ENCODE assay signal across 8 cellular contexts in the genomic region with DNA sequence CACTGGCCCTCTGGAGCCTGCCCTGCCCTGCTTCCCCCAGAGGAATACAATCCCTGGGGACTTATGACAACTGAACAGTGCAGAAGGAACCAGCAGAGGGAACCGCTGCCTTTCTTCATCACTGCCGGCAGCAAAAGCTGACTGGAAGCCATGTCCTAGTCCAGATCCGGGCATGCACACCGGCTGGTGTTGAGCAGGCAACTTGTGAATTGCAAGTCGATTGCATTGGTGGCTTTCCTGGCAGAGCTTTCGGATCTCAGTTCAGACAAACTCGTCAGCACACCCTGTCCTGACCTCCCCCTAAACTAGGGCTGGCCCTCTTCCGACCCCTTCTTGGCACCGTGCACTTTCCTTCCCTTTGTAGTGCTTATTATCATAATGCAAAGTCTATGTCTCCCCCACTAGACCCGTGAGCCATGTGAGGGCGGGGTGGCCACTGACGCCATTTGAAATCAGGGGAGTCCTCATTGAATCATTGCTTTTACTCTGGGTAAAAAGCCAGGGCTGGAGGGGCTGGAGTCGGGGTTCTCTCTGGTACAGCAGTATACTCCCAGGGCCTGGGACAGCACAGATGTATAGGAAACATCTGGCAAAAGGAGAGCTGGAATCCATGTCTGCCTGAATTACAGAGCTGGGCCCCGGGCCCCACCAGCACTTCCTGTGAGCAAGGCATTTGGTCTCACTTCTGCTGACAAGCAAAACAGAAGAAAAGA. TPM values are rescaled to one million over a fixed set of nuclear protein-coding genes. Genes with fewer than 3 reads are reported as not detected.
DNase-seq lines count a peak whose midpoint lies in the region; ATAC-seq and TF ChIP-seq lines count a peak whose summit lies in the region.

No MANE protein-coding gene starts in this region.

- ATAC-seq in HG03135 (IDR thresholded peaks at IDR 0.05; ENCODE audit: unreplicated experiment), result no peak

- no peak overlapping the region for H3K4me3 ChIP-seq in neural progenitor cell

- no peaks in the 10 kb centered on the region for H3K9me3 ChIP-seq in neural progenitor cell (ENCODE audit: low read depth)

- DNase-seq in NCI-H2081 (lab: John Stamatoyannopoulos, UW) (peak; percentile 12 to 45), NCI-H2081 treated with DMSO at 0.1 percent for 48 hours (lab: John Stamatoyannopoulos, UW) (no peak), HEK293T (ENCODE audit: extremely low spot score) (peak; percentile 60), SW480 (ENCODE audit: low spot score) (peak; percentile 69), neural progenitor cell (ENCODE audit: low spot score) (peak; percentile 57), AG08395 (ENCODE audit: low spot score) (no peak)
- DNase-seq in effector CD8-positive, alpha-beta T cell (lab: John Stamatoyannopoulos, UW), result peak; percentile 32

- H3K27ac Mint-ChIP-seq in neural progenitor cell, result no peak overlapping the region

- H3K4me1 ChIP-seq in neural progenitor cell, result peaks cover 8% of the 10 kb centered on the region

- peaks cover 16% of the 10 kb centered on the region for H3K9me3 Mint-ChIP-seq in neural progenitor cell

- no peak overlapping the region for H3K4me3 Mint-ChIP-seq in neural progenitor cell

- peaks cover 27% of the 10 kb centered on the region for H3K4me1 Mint-ChIP-seq in neural progenitor cell

- H3K27ac ChIP-seq in neural progenitor cell, result no peak overlapping the region

- H3K27me3 ChIP-seq in neural progenitor cell, result peaks cover 10% of the 10 kb centered on the region

- peaks cover 26% of the 10 kb centered on the region for H3F3A ChIP-seq in neural progenitor cell (ENCODE audit: low read depth)

- H3K79me2 ChIP-seq in neural progenitor cell (ENCODE audit: low read depth), result no peaks in the 10 kb centered on the region

- CTCF ChIA-PET in HEK293T (lab: Yijun Ruan, JAX), result interaction anchor here (0.8 to 9.2 kb wide), 5 partner anchors 11 to 26 kb away, joined by 3 to 100 read pairs (median 14); a partner anchor contains a TSS

- peaks cover 2% of the 10 kb centered on the region for H3K36me3 Mint-ChIP-seq in neural progenitor cell

- H3K27me3 Mint-ChIP-seq in neural progenitor cell (ENCODE audit: insufficient read depth, low read depth), result peaks cover 7% of the 10 kb centered on the region

- no peaks in the 10 kb centered on the region for H3K36me3 ChIP-seq in neural progenitor cell

- no peak overlapping the region for H3K4me2 ChIP-seq in neural progenitor cell

- peak; percentile 41 for TF ChIP-seq CTCF in neural progenitor cell (IDR thresholded peaks at IDR 0.05)

- POLR2A ChIA-PET in HEK293T (lab: Yijun Ruan, JAX), result interaction anchor here (0.7 to 7.1 kb wide), 5 partner anchors 12 to 48 kb away, joined by 3 to 65 read pairs (median 4); a partner anchor contains a TSS

- no peak overlapping the region for H3K9ac ChIP-seq in neural progenitor cell

- no peak overlapping the region for H2AFZ ChIP-seq in neural progenitor cell (replicated peaks)

- H4K20me1 ChIP-seq in neural progenitor cell (ENCODE audit: low read depth), result no peaks in the 10 kb centered on the region

TF ChIP-seq in HEK293T, 16 proteins besides CTCF, POLR2A, EP300 and RAD21:
- TF ChIP-seq, protein P1, sequence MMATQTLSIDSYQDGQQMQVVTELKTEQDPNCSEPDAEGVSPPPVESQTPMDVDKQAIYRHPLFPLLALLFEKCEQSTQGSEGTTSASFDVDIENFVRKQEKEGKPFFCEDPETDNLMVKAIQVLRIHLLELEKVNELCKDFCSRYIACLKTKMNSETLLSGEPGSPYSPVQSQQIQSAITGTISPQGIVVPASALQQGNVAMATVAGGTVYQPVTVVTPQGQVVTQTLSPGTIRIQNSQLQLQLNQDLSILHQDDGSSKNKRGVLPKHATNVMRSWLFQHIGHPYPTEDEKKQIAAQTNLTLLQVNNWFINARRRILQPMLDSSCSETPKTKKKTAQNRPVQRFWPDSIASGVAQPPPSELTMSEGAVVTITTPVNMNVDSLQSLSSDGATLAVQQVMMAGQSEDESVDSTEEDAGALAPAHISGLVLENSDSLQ (IDR thresholded peaks at IDR 0.05), result no peak
- TF ChIP-seq FOXK2 (IDR thresholded peaks at IDR 0.05), result no peak
- no peak for TF ChIP-seq HDGF (IDR thresholded peaks at IDR 0.05; ENCODE audit: borderline replicate concordance)
- TF ChIP-seq SP1 (IDR thresholded peaks at IDR 0.05), result no peak
- no peak for TF ChIP-seq ARNT (IDR thresholded peaks at IDR 0.05)
- TF ChIP-seq CTBP1 (IDR thresholded peaks at IDR 0.05; ENCODE audit: borderline replicate concordance), result no peak
- TF ChIP-seq BHLHE40 (IDR thresholded peaks at IDR 0.05; ENCODE audit: borderline replicate concordance), result no peak
- no peak for TF ChIP-seq SUZ12 (IDR thresholded peaks at IDR 0.05)
- no peak for TF ChIP-seq LEF1 (IDR thresholded peaks at IDR 0.05; ENCODE audit: borderline replicate concordance)
- no peak for TF ChIP-seq ZNF384 (IDR thresholded peaks at IDR 0.05)
- TF ChIP-seq FOXA1 (IDR thresholded peaks at IDR 0.05), result no peak
- TF ChIP-seq L3MBTL2 (conservative IDR thresholded peaks at IDR 0.05), result no peak
- TF ChIP-seq ELF4 (IDR thresholded peaks at IDR 0.05), result no peak
- no peak for TF ChIP-seq FOXM1 (IDR thresholded peaks at IDR 0.05; ENCODE audit: borderline replicate concordance)
- no peak for TF ChIP-seq TARDBP (IDR thresholded peaks at IDR 0.05)
- TF ChIP-seq NFRKB (IDR thresholded peaks at IDR 0.05), result no peak

RNA-seq across cellular contexts. Expression of a gene that starts 1.8 kb away (rescaled TPM):
- 5.1 and 17.9 TPM in 2 replicates for total RNA-seq in neural progenitor cell (ENCODE audit: low replicate concordance)

RNA-seq across cellular contexts. Expression of a gene that starts 10.5 kb away (rescaled TPM):
- total RNA-seq in neural progenitor cell (ENCODE audit: low replicate concordance), result 55.5 and 113 TPM in 2 replicates

RNA-seq across cellular contexts. Expression of a gene that starts 19.8 kb away (rescaled TPM):
- not detected in 2 replicates for total RNA-seq in neural progenitor cell (ENCODE audit: low replicate concordance)

RNA-seq across cellular contexts. Expression of a gene that starts 20.1 kb away (rescaled TPM):
- total RNA-seq in neural progenitor cell (ENCODE audit: low replicate concordance), result 5.4 and 9.3 TPM in 2 replicates

RNA-seq across cellular contexts. Expression of a gene that starts 38.3 kb away (rescaled TPM):
- 0.49 and 1.7 TPM in 2 replicates for total RNA-seq in neural progenitor cell (ENCODE audit: low replicate concordance)

Comparison
In these comparisons a context has a peak if more than half of its experiments do, and no peak if none do; other contexts are left out.
1. DNase-seq: peak in NCI-H2081 (2 of 2), HEK293T (single experiment), SW480 (single experiment), effector CD8-positive, alpha-beta T cell (single experiment) and neural progenitor cell (single experiment); none in NCI-H2081 treated with DMSO at 0.1 percent for 48 hours (single experiment) and AG08395 (single experiment).